Comparison of ENCODE assay signal across 8 cellular contexts in genomic region chr10:72097448-72098300, GRCh38. TPM values are rescaled to one million over a fixed set of nuclear protein-coding genes. Genes with fewer than 3 reads are reported as not detected.
DNase-seq lines count a peak whose midpoint lies in the region; ATAC-seq and TF ChIP-seq lines count a peak whose summit lies in the region.

No MANE protein-coding gene starts in this region.

- H3K4me1 ChIP-seq in body of pancreas, result peaks cover 35% of the 10 kb centered on the region
- H3K4me1 ChIP-seq in lower lobe of right lung, result peaks cover 8% of the 10 kb centered on the region
- H3K4me1 ChIP-seq in uterus, result no peaks in the 10 kb centered on the region

- TF ChIP-seq POLR2A in body of pancreas (IDR thresholded peaks at IDR 0.05), result peak in 1 of 3 donors; percentile 36
- TF ChIP-seq POLR2A in uterus (IDR thresholded peaks at IDR 0.05), result no peak

- H3K27me3 ChIP-seq in body of pancreas (no peaks in the 10 kb centered on the region), lower lobe of right lung (ENCODE audit: low read depth) (no peaks in the 10 kb centered on the region), uterus (no peaks in the 10 kb centered on the region)

- H3K9me3 ChIP-seq in body of pancreas (no peaks in the 10 kb centered on the region), lower lobe of right lung (no peaks in the 10 kb centered on the region), uterus (no peaks in the 10 kb centered on the region)

- DNase-seq in AG10803 (ENCODE audit: low read depth) (peak; percentile 61), HT1080 (ENCODE audit: low read depth) (peak; percentile 91), body of pancreas (peak; percentile 54 to 90 (median 66)), lower lobe of right lung (no peak), NCI-H1694 (lab: John Stamatoyannopoulos, UW) (no peak), uterus (no peak), HuH-7 (ENCODE audit: low spot score) (no peak)

- H3K27ac ChIP-seq in body of pancreas, result peak overlapping the region in 3 of 4 donors; percentile 4 to 59 (median 26)
- H3K27ac ChIP-seq in lower lobe of right lung, result no peak overlapping the region
- H3K27ac ChIP-seq in uterus, result no peak overlapping the region

- TF ChIP-seq CTCF in AG10803 (conservative IDR thresholded peaks at IDR 0.05; ENCODE audit: low read length), result no peak
- TF ChIP-seq CTCF in body of pancreas (IDR thresholded peaks at IDR 0.05), result no peak
- TF ChIP-seq CTCF in lower lobe of right lung (IDR thresholded peaks at IDR 0.05), result no peak
- TF ChIP-seq CTCF in uterus (IDR thresholded peaks at IDR 0.05), result no peak

- ATAC-seq in body of pancreas (peak; percentile 97), lower lobe of right lung (peak; percentile 66 to 94), GM19467 (IDR thresholded peaks at IDR 0.05; ENCODE audit: unreplicated experiment) (no peak)

- H3K36me3 ChIP-seq in body of pancreas (replicated peaks in 1 of 2; ENCODE audit: insufficient read depth in 1 of 2, low read depth in 2 of 2) (no peaks in the 10 kb centered on the region), lower lobe of right lung (peaks cover 40% of the 10 kb centered on the region), uterus (no peaks in the 10 kb centered on the region)

- 25 to 31% methylated on average over 9 of the region's 9 CpGs for WGBS in body of pancreas, 2 donors

- intact Hi-C loops in body of pancreas (cut with DNase I), result no loop called here
- intact Hi-C loops in lower lobe of right lung (cut with DNase I), result no loop called here
- intact Hi-C loops in uterus (cut with DNase I; ENCODE audit: low total_unique reads), result no loop called here

- H3K4me3 ChIP-seq in AG10803 (ENCODE audit: low read length) (no peak overlapping the region), body of pancreas (no peak overlapping the region), lower lobe of right lung (no peak overlapping the region), uterus (no peak overlapping the region)

RNA-seq across cellular contexts. Expression of gene SPOCK2, which starts 9.3 kb away (rescaled TPM):
- total RNA-seq in HT1080 (2014; rRNA removed; shearing (Covaris generic)), result not detected in 2 replicates
- not detected in 2 replicates for polyA plus RNA-seq in HT1080 (2015; cell fraction: cytosol; rRNA removed)
- polyA plus RNA-seq in HT1080 (2015; cell fraction: nucleus; rRNA removed), result 0.12 and 0.80 TPM in 2 replicates
- total RNA-seq in body of pancreas, result 1 to 10 TPM; 2.0 to 7.3 TPM
- total RNA-seq in lower lobe of right lung, result 108 TPM
- 10 to 100 TPM in 1 of 4 donors, 1 to 10 TPM in 3; 1.8 to 18.7 (median 4.5) TPM for total RNA-seq in uterus

Comparison
In these comparisons a context has a peak if more than half of its experiments do, and no peak if none do; other contexts are left out.
1. DNase-seq: peak in AG10803 (single experiment), HT1080 (single experiment) and body of pancreas (4 of 4); none in lower lobe of right lung (single experiment), NCI-H1694 (single experiment), uterus (0 of 2) and HuH-7 (single experiment).
2. H3K27ac ChIP-seq: peak in body of pancreas (3 of 4); none in lower lobe of right lung (single experiment) and uterus (0 of 2).